Comparison of ENCODE assay signal across 15 cellular contexts in the genomic region with DNA sequence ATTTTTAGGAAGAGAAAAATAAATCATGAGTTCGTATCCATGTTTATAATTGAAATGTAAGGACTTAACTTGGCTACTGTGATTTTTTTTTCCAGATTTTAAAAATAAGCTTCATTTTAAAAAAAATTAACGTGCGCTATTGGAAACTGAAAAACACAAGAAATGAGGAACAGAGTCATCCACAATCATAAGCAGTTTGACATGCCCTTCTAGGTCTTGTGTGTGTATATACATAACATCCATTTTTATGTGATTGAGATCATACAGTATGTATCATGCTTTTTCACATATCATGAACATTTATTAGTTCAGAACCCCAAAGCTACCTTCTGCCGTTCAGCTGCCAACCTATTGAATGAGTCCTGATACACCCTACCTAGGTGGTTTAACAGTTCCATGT. TPM values are rescaled to one million over a fixed set of nuclear protein-coding genes. Genes with fewer than 3 reads are reported as not detected.
DNase-seq lines count a peak whose midpoint lies in the region; ATAC-seq, FAIRE-seq and TF ChIP-seq lines count a peak whose summit lies in the region.
"Had no signal": no experiment of that assay in that cellular context is flagged by ENCODE, and none has a peak within 500 bp of the region (broad histone marks: within the 10 kb centered on the region; RNA-seq: fewer than 3 reads in every experiment).

No MANE protein-coding gene starts in this region.

- POLR2A ChIA-PET in A549 (lab: Yijun Ruan, JAX) (interaction anchor here (1.4 to 1.5 kb wide), 2 partner anchors 23 to 161 kb away, joined by 3 to 4 read pairs; a partner anchor contains a TSS), MCF 10A (lab: Yijun Ruan, JAX) (interaction anchor here (0.6 to 1.6 kb wide), 6 partner anchors 12 to 161 kb away, joined by 3 to 10 read pairs (median 3); a partner anchor contains a TSS)
- POLR2A ChIA-PET in activated CD8-positive, alpha-beta T cell treated with anti-CD3 and anti-CD28 coated beads for 36 hours (lab: Charles Lee), result interaction anchor here (0.7 to 1.9 kb wide), 3 partner anchors 10 to 81 kb away, joined by 3 to 7 read pairs (median 5); no protein-coding TSS in a partner anchor
- POLR2A ChIA-PET in naive thymus-derived CD4-positive, alpha-beta T cell (lab: Charles Lee), result interaction anchor here (0.6 to 3.4 kb wide), 5 partner anchors 18 to 211 kb away, joined by 3 to 27 read pairs (median 4); a partner anchor contains a TSS

- H3K36me3 Mint-ChIP-seq in activated CD8-positive, alpha-beta T cell treated with anti-CD3 and anti-CD28 coated beads for 36 hours (ENCODE audit: low read depth), result peaks cover 35% of the 10 kb centered on the region
- H3K36me3 Mint-ChIP-seq in naive thymus-derived CD4-positive, alpha-beta T cell, result peaks cover 3 to 33% (median 12%) of the 10 kb centered on the region in 5 donors
- H3K36me3 Mint-ChIP-seq in MCF 10A (ENCODE audit: insufficient read depth, unreplicated experiment) (peaks cover 50% of the 10 kb centered on the region), nephron progenitor cell (ENCODE audit: low read depth) (peaks cover 28% of the 10 kb centered on the region)

- H3K27ac ChIP-seq in A549, result no peak overlapping the region
- peak overlapping the region; percentile 30 for H3K27ac ChIP-seq in naive thymus-derived CD4-positive, alpha-beta T cell (ENCODE audit: low read depth, low read length)
- H3K27ac ChIP-seq: right lobe of liver had no signal

- peak overlapping the region; percentile 31 for H3K4me2 ChIP-seq in A549

- H3K4me1 Mint-ChIP-seq in activated CD8-positive, alpha-beta T cell treated with anti-CD3 and anti-CD28 coated beads for 36 hours (ENCODE audit: low read depth), result peaks cover 45% of the 10 kb centered on the region
- H3K4me1 Mint-ChIP-seq in naive thymus-derived CD4-positive, alpha-beta T cell, result peaks cover 39 to 77% (median 63%) of the 10 kb centered on the region in 7 donors
- H3K4me1 Mint-ChIP-seq in MCF 10A (ENCODE audit: insufficient read depth, unreplicated experiment) (peaks cover 23% of the 10 kb centered on the region), nephron progenitor cell (peaks cover 15% of the 10 kb centered on the region)

- peaks cover 3 to 26% (median 19%) of the 10 kb centered on the region in 3 experiments for H3K36me3 ChIP-seq in naive thymus-derived CD4-positive, alpha-beta T cell (ENCODE audit: control insufficient read depth in 2 of 3, insufficient read depth in 3 of 3, low read length in 3 of 3)
- H3K36me3 ChIP-seq: breast epithelium had no signal

- 85% methylated on average over 4 of the region's 4 CpGs for WGBS in A549 (ENCODE audit: missing lambda C conversion rate)

- no peak overlapping the region for H3K4me3 ChIP-seq in A549
- no peak overlapping the region for H3K4me3 ChIP-seq in naive thymus-derived CD4-positive, alpha-beta T cell (ENCODE audit: low read length)
- H3K4me3 ChIP-seq: breast epithelium, right lobe of liver had no signal

- H3K27ac Mint-ChIP-seq in activated CD8-positive, alpha-beta T cell treated with anti-CD3 and anti-CD28 coated beads for 36 hours, result peak overlapping the region; percentile 67
- H3K27ac Mint-ChIP-seq in naive thymus-derived CD4-positive, alpha-beta T cell, result peak overlapping the region in 8 of 9 donors; percentile 9 to 68 (median 36)
- no peak overlapping the region for H3K27ac Mint-ChIP-seq in MCF 10A (ENCODE audit: low read depth, unreplicated experiment)
- H3K27ac Mint-ChIP-seq in nephron progenitor cell, result no peak overlapping the region

- intact Hi-C loops in activated CD8-positive, alpha-beta T cell treated with anti-CD3 and anti-CD28 coated beads for 36 hours (cut with micrococcal nuclease), result no loop called here
- intact Hi-C loops in naive thymus-derived CD4-positive, alpha-beta T cell (cut with micrococcal nuclease), result loop anchor here in 1 of 2 donors (2.0 kb wide), 1 partner anchor 18 kb away; no protein-coding TSS in a partner anchor
- intact Hi-C loops in MCF 10A (cut with micrococcal nuclease), result no loop called here

- peaks cover 43% of the 10 kb centered on the region for H3K4me1 ChIP-seq in A549
- peaks cover 7 to 13% of the 10 kb centered on the region in 2 donors for H3K4me1 ChIP-seq in naive thymus-derived CD4-positive, alpha-beta T cell (ENCODE audit: control insufficient read depth in 2 of 2, insufficient read depth in 2 of 2, low read length in 2 of 2)

- DNase-seq in A549 (ENCODE audit: low read depth in 1 of 2, low spot score in 1 of 2) (no peak), GM18507 (ENCODE audit: extremely low spot score, insufficient read length, low read depth) (no peak), MCF 10A (ENCODE audit: unreplicated experiment) (no peak), retina (no peak), COR-L47 (lab: John Stamatoyannopoulos, UW) (no peak), nephron progenitor cell (no peak)
- no peak for DNase-seq in activated CD8-positive, alpha-beta T cell treated with anti-CD3 and anti-CD28 coated beads for 36 hours
- DNase-seq in naive thymus-derived CD4-positive, alpha-beta T cell, result no peak
- DNase-seq: DMS153; islet precursor cell; NCI-H1105 treated with DMSO at 0.1 percent for 48 hours; right lobe of liver; stimulated activated CD4-positive, alpha-beta T cell treated with anti-CD3 and anti-CD28 coated beads, Interleukin-2, amount 100 ng/mL, for 24 hours had no signal

- TF ChIP-seq RAD21 in A549 (conservative IDR thresholded peaks at IDR 0.05 in 1 of 2, IDR thresholded peaks at IDR 0.05 in 1 of 2), result no peak

- H3K27me3 Mint-ChIP-seq in activated CD8-positive, alpha-beta T cell treated with anti-CD3 and anti-CD28 coated beads for 36 hours, result no peaks in the 10 kb centered on the region
- no peaks in the 10 kb centered on the region for H3K27me3 Mint-ChIP-seq in naive thymus-derived CD4-positive, alpha-beta T cell
- H3K27me3 Mint-ChIP-seq in MCF 10A (ENCODE audit: insufficient read depth, unreplicated experiment) (no peaks in the 10 kb centered on the region), nephron progenitor cell (ENCODE audit: low read depth, poor library complexity) (no peaks in the 10 kb centered on the region)

- no TSS peak for BruUV-seq in MCF 10A (replicated peaks; lab: Mats Ljungman, UMichigan)

- FAIRE-seq in A549 (lab: Jason Lieb, UNC) (no peak), GM18507 (lab: Jason Lieb, UNC) (peak; percentile 5)

- H3K4me3 Mint-ChIP-seq in activated CD8-positive, alpha-beta T cell treated with anti-CD3 and anti-CD28 coated beads for 36 hours, result no peak overlapping the region
- peak overlapping the region in 4 of 10 donors; percentile 6 to 57 (median 49) for H3K4me3 Mint-ChIP-seq in naive thymus-derived CD4-positive, alpha-beta T cell
- H3K4me3 Mint-ChIP-seq in MCF 10A (ENCODE audit: unreplicated experiment) (no peak overlapping the region), nephron progenitor cell (no peak overlapping the region)

- H3K9me3 ChIP-seq in A549, result no peaks in the 10 kb centered on the region
- H3K9me3 ChIP-seq in naive thymus-derived CD4-positive, alpha-beta T cell (ENCODE audit: control insufficient read depth in 2 of 3, low read length in 3 of 3), result no peaks in the 10 kb centered on the region
- H3K9me3 ChIP-seq: breast epithelium, right lobe of liver had no signal

- ATAC-seq in A549, result no peak; a peak in 1 of 6 replicates
- no peak for ATAC-seq in activated CD8-positive, alpha-beta T cell treated with anti-CD3 and anti-CD28 coated beads for 36 hours
- no peak for ATAC-seq in naive thymus-derived CD4-positive, alpha-beta T cell
- ATAC-seq: HCT116 had no signal

- TF ChIP-seq EP300 in A549 (IDR thresholded peaks at IDR 0.05), result no peak

- CTCF ChIA-PET in A549 (lab: Yijun Ruan, JAX) (interaction anchor here (0.6 to 4.7 kb wide), 6 partner anchors 8 to 330 kb away, joined by 3 to 25 read pairs (median 4); a partner anchor contains a TSS), MCF 10A (lab: Yijun Ruan, JAX) (interaction anchor here (0.6 to 1.6 kb wide), 3 partner anchors 10 to 336 kb away, joined by 3 to 5 read pairs (median 3); no protein-coding TSS in a partner anchor)
- CTCF ChIA-PET in activated CD8-positive, alpha-beta T cell treated with anti-CD3 and anti-CD28 coated beads for 36 hours (lab: Charles Lee), result interaction anchor here (1.3 to 1.4 kb wide), 3 partner anchors 10 to 38 kb away, joined by 3 to 4 read pairs (median 4); no protein-coding TSS in a partner anchor
- CTCF ChIA-PET in naive thymus-derived CD4-positive, alpha-beta T cell (lab: Charles Lee), result interaction anchor here (0.6 kb wide), 2 partner anchors 14 to 339 kb away, joined by 3 to 7 read pairs; no protein-coding TSS in a partner anchor

- TF ChIP-seq CTCF in A549 (IDR thresholded peaks at IDR 0.05) (no peak), MCF 10A (IDR thresholded peaks at IDR 0.05; ENCODE audit: unreplicated experiment) (no peak), nephron progenitor cell (IDR thresholded peaks at IDR 0.05) (no peak)
- no peak for TF ChIP-seq CTCF in activated CD8-positive, alpha-beta T cell treated with anti-CD3 and anti-CD28 coated beads for 36 hours (IDR thresholded peaks at IDR 0.05)

- no peaks in the 10 kb centered on the region for H3K27me3 ChIP-seq in naive thymus-derived CD4-positive, alpha-beta T cell (ENCODE audit: control insufficient read depth in 2 of 2, insufficient read depth in 2 of 2, low read length in 2 of 2)
- H3K27me3 ChIP-seq: breast epithelium, right lobe of liver had no signal

- no peaks in the 10 kb centered on the region for H3K9me3 Mint-ChIP-seq in activated CD8-positive, alpha-beta T cell treated with anti-CD3 and anti-CD28 coated beads for 36 hours
- H3K9me3 Mint-ChIP-seq in naive thymus-derived CD4-positive, alpha-beta T cell, result no peaks in the 10 kb centered on the region
- H3K9me3 Mint-ChIP-seq in MCF 10A (ENCODE audit: unreplicated experiment) (no peaks in the 10 kb centered on the region), nephron progenitor cell (no peaks in the 10 kb centered on the region)

- no peak for TF ChIP-seq POLR2A in A549 (IDR thresholded peaks at IDR 0.05; ENCODE audit: low read length)

RNA-seq across cellular contexts. Expression of a gene that starts 22.7 kb away (rescaled TPM):
- polyA plus RNA-seq in A549 (2011; rRNA removed) (71.0 and 78.1 TPM in 2 replicates), A549 (2017; fragmentation: RNase III; extraction: RNeasy Plus Mini Kit Qiagen cat#74134 plus additional on column Dnase treatment) (37.3 to 38.8 TPM (median 38.4 TPM) in 3 replicates)
- 13.0 and 15.2 TPM in 2 replicates for polyA plus RNA-seq in A549 (2012; cell fraction: cytosol; rRNA removed)
- 12.3 and 17.8 TPM in 2 replicates for polyA plus RNA-seq in A549 (2012; cell fraction: nucleus; rRNA removed)
- polyA minus RNA-seq in A549 (2011; rRNA and poly(A)+ RNA removed), result 56.7 and 65.1 TPM in 2 replicates
- 10 to 100 TPM; 68.2 to 78.7 TPM for total RNA-seq in activated CD8-positive, alpha-beta T cell treated with anti-CD3 and anti-CD28 coated beads for 36 hours
- total RNA-seq in naive thymus-derived CD4-positive, alpha-beta T cell, result 10 to 100 TPM; 64.1 to 79.8 (median 69.5) TPM
- 10 to 100 TPM; 17.6 to 18.0 TPM for polyA plus RNA-seq in naive thymus-derived CD4-positive, alpha-beta T cell
- total RNA-seq in MCF 10A (2022), result 43.4 and 50.1 TPM in 2 replicates

RNA-seq across cellular contexts. Expression of a gene that starts 46.6 kb away (rescaled TPM):
- polyA plus RNA-seq in A549 (2011; rRNA removed) (12.9 and 16.7 TPM in 2 replicates), A549 (2017; fragmentation: RNase III; extraction: RNeasy Plus Mini Kit Qiagen cat#74134 plus additional on column Dnase treatment) (5.5 to 6.0 TPM (median 5.7 TPM) in 3 replicates)
- polyA plus RNA-seq in A549 (2012; cell fraction: cytosol; rRNA removed), result 6.5 and 7.1 TPM in 2 replicates
- polyA plus RNA-seq in A549 (2012; cell fraction: nucleus; rRNA removed), result 2.0 and 2.7 TPM in 2 replicates
- polyA minus RNA-seq in A549 (2011; rRNA and poly(A)+ RNA removed), result 10.4 and 10.9 TPM in 2 replicates
- total RNA-seq in activated CD8-positive, alpha-beta T cell treated with anti-CD3 and anti-CD28 coated beads for 36 hours, result 1 to 10 TPM; 1.6 to 2.2 TPM
- total RNA-seq in naive thymus-derived CD4-positive, alpha-beta T cell, result 1 to 10 TPM; 1.4 to 7.3 (median 3.1) TPM
- polyA plus RNA-seq in naive thymus-derived CD4-positive, alpha-beta T cell, result 10 to 100 TPM in 1 of 2 donors, 1 to 10 TPM in 1; 6.2 to 10.1 TPM
- 1.2 and 1.3 TPM in 2 replicates for total RNA-seq in MCF 10A (2022)

Comparison
In these comparisons a context has a peak if more than half of its experiments do, and no peak if none do; other contexts are left out.
1. H3K27ac Mint-ChIP-seq: peak in activated CD8-positive, alpha-beta T cell treated with anti-CD3 and anti-CD28 coated beads for 36 hours (single experiment) and naive thymus-derived CD4-positive, alpha-beta T cell (8 of 9); none in MCF 10A (single experiment) and nephron progenitor cell (single experiment).